In genomic region chr6:11964101-11964500, GRCh38 we compare ENCODE assay signal across 8 cellular contexts.
"Had no signal": no experiment of that assay in that cellular context is flagged by ENCODE, and none has a peak within 500 bp of the region (broad histone marks: within the 10 kb centered on the region; RNA-seq: fewer than 3 reads in every experiment).

No MANE protein-coding gene starts in this region.

- FAIRE-seq: G401.6, GM12878, GM12891, GM12892, GM18507, GM19239 had no signal

- DNase-seq: GDM1, GF-D8 had no signal

- ATAC-seq: GM12878 had no signal

- H3K4me3 ChIP-seq: GM12878 had no signal
